In the genomic region with DNA sequence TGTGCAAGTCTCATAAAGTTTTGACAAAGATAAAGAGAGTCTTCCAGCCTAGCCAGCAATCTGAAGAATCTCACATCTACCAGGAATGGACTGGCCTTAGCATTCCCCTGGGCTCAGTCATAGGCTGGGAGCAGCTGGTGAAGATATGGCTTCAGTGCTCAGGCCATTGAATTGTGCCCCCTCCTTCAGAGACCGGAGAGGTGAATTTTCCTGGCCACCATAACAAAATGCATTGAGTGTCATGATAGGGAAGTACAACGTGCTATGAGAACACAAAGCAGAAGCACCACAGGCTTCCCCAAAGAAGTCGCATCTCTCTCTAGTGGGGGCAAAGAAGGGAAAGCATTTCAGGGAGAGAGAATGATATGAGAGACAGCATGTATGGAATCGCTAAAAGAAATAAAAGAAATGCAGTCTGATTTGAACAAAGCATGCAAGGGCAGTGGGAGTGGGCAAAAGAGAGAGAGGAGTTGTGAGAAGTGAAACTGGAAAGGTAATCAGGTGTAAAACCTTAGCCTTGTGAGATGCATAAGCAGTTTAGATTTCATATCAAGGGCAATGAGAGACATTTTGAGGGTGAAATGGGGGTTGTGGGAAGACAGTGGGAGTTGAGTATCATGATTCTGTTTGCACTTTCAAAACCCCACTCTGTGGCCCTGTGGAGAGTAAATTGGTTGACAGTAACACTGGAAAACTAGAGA, we compare ENCODE assay signal across 11 cellular contexts. TPM values are rescaled to one million over a fixed set of nuclear protein-coding genes. Genes with fewer than 3 reads are reported as not detected.
DNase-seq lines count a peak whose midpoint lies in the region; ATAC-seq, FAIRE-seq and TF ChIP-seq lines count a peak whose summit lies in the region.
"Had no signal": no experiment of that assay in that cellular context is flagged by ENCODE, and none has a peak within 500 bp of the region (broad histone marks: within the 10 kb centered on the region; RNA-seq: fewer than 3 reads in every experiment).

No MANE protein-coding gene starts in this region.

- intact Hi-C loops in kidney (cut with DNase I), result no loop called here

- H3K27ac Mint-ChIP-seq in HFFc6, result no peak overlapping the region

- H3K4me1 ChIP-seq in kidney (ENCODE audit: control insufficient read depth in 1 of 2, insufficient read depth in 1 of 2, low read depth in 1 of 2, low read length in 2 of 2), result no peaks in the 10 kb centered on the region
- H3K4me1 ChIP-seq: vagina had no signal

- H3K4me3 ChIP-seq in cardiac fibroblast (replicated peaks in 1 of 2; ENCODE audit: low read depth in 2 of 2, low read length in 2 of 2) (no peak overlapping the region), kidney (ENCODE audit: low read length in 2 of 2) (no peak overlapping the region)
- H3K4me3 ChIP-seq: vagina had no signal

- H3K27me3 Mint-ChIP-seq in HFFc6 (ENCODE audit: insufficient read depth), result no peaks in the 10 kb centered on the region; the same call in 1 of the 2 replicates

- no peaks in the 10 kb centered on the region for H3K36me3 Mint-ChIP-seq in HFFc6 (ENCODE audit: low read depth)

- H3K27ac ChIP-seq in kidney (ENCODE audit: low read depth in 2 of 2, low read length in 2 of 2), result no peak overlapping the region
- H3K27ac ChIP-seq: brain microvascular endothelial cell, vagina had no signal

- H3K4me1 Mint-ChIP-seq in HFFc6 (ENCODE audit: low read depth), result no peaks in the 10 kb centered on the region

- no peaks in the 10 kb centered on the region for H3K9me3 ChIP-seq in kidney (ENCODE audit: control insufficient read depth in 1 of 2, low read length in 2 of 2)
- H3K9me3 ChIP-seq: vagina had no signal

- H3K4me3 Mint-ChIP-seq in HFFc6, result no peak overlapping the region

- peaks cover 35% of the 10 kb centered on the region for H3K9me3 Mint-ChIP-seq in HFFc6

- H3K36me3 ChIP-seq in kidney (ENCODE audit: control insufficient read depth in 1 of 2, insufficient read depth in 2 of 2, low read length in 2 of 2), result no peaks in the 10 kb centered on the region
- H3K36me3 ChIP-seq: brain microvascular endothelial cell, vagina had no signal

- no peak for FAIRE-seq in kidney (lab: Jason Lieb, UNC)

- TF ChIP-seq CTCF in cardiac fibroblast (IDR thresholded peaks at IDR 0.05; ENCODE audit: low read depth, low read length) (peak; percentile 22), kidney (IDR thresholded peaks at IDR 0.05; ENCODE audit: borderline replicate concordance, extremely low read depth, insufficient read depth) (no peak), HFFc6 (IDR thresholded peaks at IDR 0.05) (no peak)

- DNase-seq in DMS153 treated with DMSO at 0.1 percent for 48 hours (lab: John Stamatoyannopoulos, UW; ENCODE audit: unreplicated experiment) (peak; percentile 11), cardiac fibroblast (ENCODE audit: low read depth in 2 of 2) (peak in 1 of 2 donors; percentile 7), kidney (no peak), HUDEP-2 (lab: John Stamatoyannopoulos, UW; ENCODE audit: unreplicated experiment in 76 of 76) (no peak), HFFc6 (no peak), NCI-H345 treated with DMSO at 0.1 percent for 48 hours (lab: John Stamatoyannopoulos, UW; ENCODE audit: unreplicated experiment) (no peak)
- DNase-seq: brain microvascular endothelial cell, COR-L47 had no signal

- H3K9ac ChIP-seq in kidney (ENCODE audit: low read length in 2 of 2), result no peak overlapping the region

- peak; percentile 84 for ATAC-seq in GM19452 (IDR thresholded peaks at IDR 0.05; ENCODE audit: unreplicated experiment)
- peak; percentile 89 for ATAC-seq in HG03097 (IDR thresholded peaks at IDR 0.05; ENCODE audit: low FRiP score, unreplicated experiment)

RNA-seq across cellular contexts. Expression of a gene that starts 57.1 kb away (rescaled TPM):
- total RNA-seq in kidney, result not detected
- polyA plus RNA-seq in kidney (ENCODE audit: insufficient read depth, low read depth, low replicate concordance), result 0.30 TPM
- not detected for total RNA-seq in HFFc6 (2021; fragmentation: NEBNext Ultra II Directional; extraction: Animal tissue kit (Norgen Biotek cat#: 25700))
- total RNA-seq: vagina had no signal
